8 cellular contexts compared by ENCODE assay signal in genomic region chr1:201889092-201889968, GRCh38. TPM values are rescaled to one million over a fixed set of nuclear protein-coding genes. Genes with fewer than 3 reads are reported as not detected.
DNase-seq lines count a peak whose midpoint lies in the region; ATAC-seq and TF ChIP-seq lines count a peak whose summit lies in the region.

No MANE protein-coding gene starts in this region.

- H3K9me3 Mint-ChIP-seq in activated T-helper 2 cell treated with anti-CD3 and anti-CD28 coated beads, Interferon-gamma antibody, Interleukin-2, Interleukin-4, amounts not matched to agents 10 μg/mL and 5 μg/mL and 100 μg/mL, durations not matched to agents 14 hours and 24 hours and 36 hours: no peaks in the 10 kb centered on the region

- H3K9ac ChIP-seq in skeletal muscle tissue (ENCODE audit: low read depth in 1 of 3, low read length in 3 of 3): peak overlapping the region; percentile 91 to 92 (median 91)

- no peak for ATAC-seq in left lobe of liver

- no TSS peak for BruUV-seq in OCI-LY7 (replicated peaks; lab: Mats Ljungman, UMichigan)

- no peak overlapping the region for H2AFZ ChIP-seq in OCI-LY7 (ENCODE audit: low read length)

- H3K27me3 ChIP-seq in H7 (ENCODE audit: control insufficient read depth, insufficient read depth, low read length) (peaks cover 20% of the 10 kb centered on the region; the same call in 1 of the 2 replicates), skeletal muscle tissue (ENCODE audit: control insufficient read depth in 3 of 3, insufficient read depth in 3 of 3, low read length in 3 of 3) (no peaks in the 10 kb centered on the region)

- H3K4me2 ChIP-seq in OCI-LY7 (ENCODE audit: low read length): no peak overlapping the region

- H3K9me2 ChIP-seq in OCI-LY7 (ENCODE audit: insufficient read depth, low read length): no peaks in the 10 kb centered on the region

- TF ChIP-seq CTCF in OCI-LY7 (conservative IDR thresholded peaks at IDR 0.05; ENCODE audit: low read length): no peak

- H3K27ac Mint-ChIP-seq in activated T-helper 2 cell treated with anti-CD3 and anti-CD28 coated beads, Interferon-gamma antibody, Interleukin-2, Interleukin-4, amounts not matched to agents 10 μg/mL and 5 μg/mL and 100 μg/mL, durations not matched to agents 14 hours and 24 hours and 36 hours: no peak overlapping the region

- intact Hi-C loops in activated T-helper 2 cell treated with anti-CD3 and anti-CD28 coated beads, Interferon-gamma antibody, Interleukin-2, Interleukin-4, amounts not matched to agents 10 μg/mL and 5 μg/mL and 100 μg/mL, durations not matched to agents 14 hours and 24 hours and 36 hours (cut with micrococcal nuclease): no loop called here
- intact Hi-C loops in OCI-LY7 (cut with micrococcal nuclease; ENCODE audit: unreplicated experiment): no loop called here

- no peaks in the 10 kb centered on the region for H3K79me2 ChIP-seq in OCI-LY7 (ENCODE audit: insufficient read depth, low read depth, low read length)

- H3K36me3 Mint-ChIP-seq in activated T-helper 2 cell treated with anti-CD3 and anti-CD28 coated beads, Interferon-gamma antibody, Interleukin-2, Interleukin-4, amounts not matched to agents 10 μg/mL and 5 μg/mL and 100 μg/mL, durations not matched to agents 14 hours and 24 hours and 36 hours (ENCODE audit: low read depth): peaks cover 3% of the 10 kb centered on the region

- H3K4me1 ChIP-seq in skeletal muscle tissue (ENCODE audit: control insufficient read depth in 3 of 3, insufficient read depth in 3 of 3, low read length in 3 of 3) (peaks cover 83 to 93% (median 85%) of the 10 kb centered on the region in 3 donors), OCI-LY7 (ENCODE audit: insufficient read depth, low read length, poor library complexity, severe bottlenecking) (no peaks in the 10 kb centered on the region)

- CTCF ChIA-PET in OCI-LY7 (lab: Charles Lee; ENCODE audit: unreplicated experiment): no interaction called here

- H3K4me3 Mint-ChIP-seq in activated T-helper 2 cell treated with anti-CD3 and anti-CD28 coated beads, Interferon-gamma antibody, Interleukin-2, Interleukin-4, amounts not matched to agents 10 μg/mL and 5 μg/mL and 100 μg/mL, durations not matched to agents 14 hours and 24 hours and 36 hours (ENCODE audit: low read depth): peak overlapping the region; percentile 70

- H4K20me1 ChIP-seq in OCI-LY7 (ENCODE audit: insufficient read depth, low read length): no peaks in the 10 kb centered on the region

- H3K4me3 ChIP-seq in H7 (ENCODE audit: insufficient read depth, low read depth, low read length) (peak overlapping the region; percentile 82), iPS-11a (ENCODE audit: low read depth, low read length) (peak overlapping the region; percentile 67), skeletal muscle tissue (ENCODE audit: low read length in 3 of 3) (peak overlapping the region; percentile 82 to 93 (median 88)), OCI-LY7 (ENCODE audit: low read depth, low read length, poor library complexity, severe bottlenecking) (no peak overlapping the region)

- POLR2A ChIA-PET in OCI-LY7 (lab: Charles Lee): interaction anchor here (0.6 kb wide), 1 partner anchor 94 kb away, joined by 6 read pairs; no protein-coding TSS in a partner anchor

- H3K27ac ChIP-seq in skeletal muscle tissue (ENCODE audit: low read depth, low read length) (peak overlapping the region; percentile 96), OCI-LY7 (ENCODE audit: low read depth, low read length, poor library complexity, severe bottlenecking) (no peak overlapping the region)

- peaks cover 47% of the 10 kb centered on the region for H3K27me3 Mint-ChIP-seq in activated T-helper 2 cell treated with anti-CD3 and anti-CD28 coated beads, Interferon-gamma antibody, Interleukin-2, Interleukin-4, amounts not matched to agents 10 μg/mL and 5 μg/mL and 100 μg/mL, durations not matched to agents 14 hours and 24 hours and 36 hours (ENCODE audit: low read depth)

- H3K4me1 Mint-ChIP-seq in activated T-helper 2 cell treated with anti-CD3 and anti-CD28 coated beads, Interferon-gamma antibody, Interleukin-2, Interleukin-4, amounts not matched to agents 10 μg/mL and 5 μg/mL and 100 μg/mL, durations not matched to agents 14 hours and 24 hours and 36 hours (ENCODE audit: low read depth): peaks cover 1% of the 10 kb centered on the region

- no peaks in the 10 kb centered on the region for H3K36me3 ChIP-seq in H7 (replicated peaks; ENCODE audit: control insufficient read depth, insufficient read depth, low read length)
- peaks cover 20 to 28% (median 24%) of the 10 kb centered on the region in 3 donors for H3K36me3 ChIP-seq in skeletal muscle tissue (ENCODE audit: control insufficient read depth in 3 of 3, insufficient read depth in 3 of 3, low read length in 3 of 3)
- no peaks in the 10 kb centered on the region for H3K36me3 ChIP-seq in OCI-LY7 (ENCODE audit: insufficient read depth, low read length)

- H3K9me3 ChIP-seq in skeletal muscle tissue (ENCODE audit: control insufficient read depth in 3 of 3, low read length in 3 of 3): no peaks in the 10 kb centered on the region
- H3K9me3 ChIP-seq in OCI-LY7 (ENCODE audit: low read length): no peaks in the 10 kb centered on the region

- peak; percentile 74 for DNase-seq in H7
- no peak for DNase-seq in activated T-helper 2 cell treated with anti-CD3 and anti-CD28 coated beads, Interferon-gamma antibody, Interleukin-2, Interleukin-4, amounts not matched to agents 10 μg/mL and 5 μg/mL and 100 μg/mL, durations not matched to agents 14 hours and 24 hours and 36 hours (ENCODE audit: low spot score)
- DNase-seq in left lobe of liver (ENCODE audit: low spot score): no peak
- DNase-seq in NCI-H748 (lab: John Stamatoyannopoulos, UW; ENCODE audit: unreplicated experiment): no peak
- DNase-seq in OCI-LY7 (ENCODE audit: low spot score): no peak
- DNase-seq in HK-2 (ENCODE audit: unreplicated experiment): no peak

RNA-seq across cellular contexts. Expression of gene SHISA4, which starts 0.6 kb away (rescaled TPM):
- 3.7 and 6.1 TPM in 2 replicates for total RNA-seq in H7 (2014; rRNA removed; shearing (Covaris generic))
- total RNA-seq in activated T-helper 2 cell treated with anti-CD3 and anti-CD28 coated beads, Interferon-gamma antibody, Interleukin-2, Interleukin-4, amounts not matched to agents 10 μg/mL and 5 μg/mL and 100 μg/mL, durations not matched to agents 14 hours and 24 hours and 36 hours: 0.41 and 0.48 TPM in 2 replicates
- total RNA-seq in skeletal muscle tissue: 50.1 TPM
- total RNA-seq in left lobe of liver: 4.4 TPM
- total RNA-seq in OCI-LY7 (2014; rRNA removed; shearing (Covaris generic)): 0.46 TPM in 1 of 2 replicates, not detected in the other
- total RNA-seq in OCI-LY7 (2022): not detected in 2 replicates

RNA-seq across cellular contexts. Expression of gene LMOD1, which starts 57.0 kb away (rescaled TPM):
- 0.42 and 0.48 TPM in 2 replicates for total RNA-seq in H7 (2014; rRNA removed; shearing (Covaris generic))
- total RNA-seq in activated T-helper 2 cell treated with anti-CD3 and anti-CD28 coated beads, Interferon-gamma antibody, Interleukin-2, Interleukin-4, amounts not matched to agents 10 μg/mL and 5 μg/mL and 100 μg/mL, durations not matched to agents 14 hours and 24 hours and 36 hours: not detected in 2 replicates
- total RNA-seq in skeletal muscle tissue (15.1 TPM), left lobe of liver (1.0 TPM), OCI-LY7 (2022) (not detected in 2 replicates)
- total RNA-seq in OCI-LY7 (2014; rRNA removed; shearing (Covaris generic)): not detected in 2 replicates
